In genomic region chr15:75659141-75659771, GRCh38 we compare ENCODE assay signal across 26 cellular contexts. TPM values are rescaled to one million over a fixed set of nuclear protein-coding genes. Genes with fewer than 3 reads are reported as not detected.
A peak's percentile ranks its signal among the peaks of the same experiment; 100 is the strongest.
DNase-seq lines count a peak whose midpoint lies in the region; ATAC-seq and TF ChIP-seq lines count a peak whose summit lies in the region.
"Had no signal": no experiment of that assay in that cellular context is flagged by ENCODE, and none has a peak within 500 bp of the region (broad histone marks: within the 10 kb centered on the region; RNA-seq: fewer than 3 reads in every experiment).

No MANE protein-coding gene starts in this region.

- H3K9me3 ChIP-seq in SK-N-SH (no peaks in the 10 kb centered on the region), esophagus (ENCODE audit: control insufficient read depth in 2 of 2, insufficient read depth in 1 of 2, low read depth in 1 of 2, low read length in 1 of 2) (no peaks in the 10 kb centered on the region), psoas muscle (no peaks in the 10 kb centered on the region), transverse colon (no peaks in the 10 kb centered on the region)
- H3K9me3 ChIP-seq: Caco-2, neutrophil had no signal

- no peak overlapping the region for H2AFZ ChIP-seq in SK-N-SH (ENCODE audit: low read depth)

- intact Hi-C loops in psoas muscle (cut with DNase I) (no loop called here), transverse colon (cut with DNase I; ENCODE audit: low total_unique reads) (no loop called here)

- H3K27ac ChIP-seq in SK-N-SH (ENCODE audit: low read depth in 2 of 2, low read length in 1 of 2) (peak overlapping the region; percentile 77 to 96; a peak in 3 of 4 replicates), esophagus (ENCODE audit: low read depth in 2 of 2, low read length in 1 of 2) (peak overlapping the region; percentile 81 to 98), psoas muscle (no peak overlapping the region), transverse colon (peak overlapping the region; percentile 71 to 87 (median 81))
- H3K27ac ChIP-seq: 22Rv1, foreskin keratinocyte, neutrophil, WERI-Rb-1 had no signal

- no peak for ATAC-seq in SK-N-SH treated with all-trans-retinoic acid at 6 μM for 48 hours
- ATAC-seq in psoas muscle: no peak
- ATAC-seq in effector memory CD8-positive, alpha-beta T cell (replicated peaks): no peak
- ATAC-seq: foreskin keratinocyte; left colon; stimulated activated memory B cell treated with anti-CD40 and anti-IgM and Interleukin-4, amounts not matched to agents 10 μg/mL and 1 μg/mL and 100 μg/mL, for 72 hours had no signal

- TF ChIP-seq POLR2A in transverse colon (IDR thresholded peaks at IDR 0.05): no peak

- no peak overlapping the region for H3K4me3 ChIP-seq in SK-N-SH (ENCODE audit: low read depth in 2 of 2, low read length in 1 of 2)
- no peak overlapping the region for H3K4me3 ChIP-seq in esophagus (ENCODE audit: low read depth in 1 of 2, low read length in 2 of 2)
- no peak overlapping the region for H3K4me3 ChIP-seq in psoas muscle
- no peak overlapping the region for H3K4me3 ChIP-seq in transverse colon

- H3K9me3 Mint-ChIP-seq in effector memory CD8-positive, alpha-beta T cell: no peaks in the 10 kb centered on the region
- H3K9me3 Mint-ChIP-seq: stimulated activated memory B cell treated with anti-CD40 and anti-IgM and Interleukin-4, amounts not matched to agents 10 μg/mL and 1 μg/mL and 100 μg/mL, for 72 hours; T-helper 1 cell treated with Interleukin-12 subunit alpha and Interleukin-12 subunit beta and Interleukin-4 antibody, amounts not matched to agents 30 μg/mL and 1 μg/mL, for 36 hours had no signal

- H3F3A ChIP-seq in SK-N-SH (replicated peaks; ENCODE audit: insufficient read depth): peaks cover 19% of the 10 kb centered on the region

- H3K4me2 ChIP-seq in SK-N-SH: no peak overlapping the region

- DNase-seq in SK-N-SH (no peak), psoas muscle (peak; percentile 23 to 54), transverse colon (no peak), HCEC 1CT (no peak), NCI-H748 (lab: John Stamatoyannopoulos, UW; ENCODE audit: unreplicated experiment) (no peak)
- no peak for DNase-seq in effector memory CD8-positive, alpha-beta T cell
- DNase-seq: activated CD4-positive, alpha-beta T cell treated with anti-CD3 and anti-CD28 coated beads, Interleukin-2, amount 50 U/mL, for 4 hours; activated naive CD4-positive, alpha-beta T cell treated with Interleukin-2 at 50 U/mL for 16 hours; Caco-2; cerebellar nuclear complex; EL; foreskin keratinocyte; GOT3; left colon; NCI-H2107; NCI-H524 treated with DMSO at 0.1 percent for 48 hours; retina; SHP77 treated with DMSO at 0.1 percent for 48 hours; WERI-Rb-1 had no signal

- no peak for TF ChIP-seq CTCF in SK-N-SH (IDR thresholded peaks at IDR 0.05)
- no peak for TF ChIP-seq CTCF in psoas muscle (IDR thresholded peaks at IDR 0.05)
- no peak for TF ChIP-seq CTCF in transverse colon (IDR thresholded peaks at IDR 0.05)

- H3K4me1 ChIP-seq in SK-N-SH (ENCODE audit: control insufficient read depth in 1 of 2, insufficient read depth in 2 of 2, low read depth in 1 of 2, low read length in 1 of 2) (peaks cover 16 to 34% of the 10 kb centered on the region in 2 experiments; a peak in 3 of 4 replicates), esophagus (ENCODE audit: control insufficient read depth in 2 of 2, insufficient read depth in 2 of 2, low read length in 1 of 2) (peaks cover 7 to 48% of the 10 kb centered on the region in 2 donors), psoas muscle (no peaks in the 10 kb centered on the region), transverse colon (peaks cover 17 to 58% (median 35%) of the 10 kb centered on the region in 4 donors)

- H3K36me3 ChIP-seq in SK-N-SH (replicated peaks in 1 of 2; ENCODE audit: control insufficient read depth in 1 of 2, insufficient read depth in 2 of 2, low read length in 1 of 2): peaks cover 0 to 13% of the 10 kb centered on the region in 2 experiments
- peaks cover 10 to 26% of the 10 kb centered on the region in 2 donors for H3K36me3 ChIP-seq in esophagus (ENCODE audit: control insufficient read depth in 2 of 2, insufficient read depth in 2 of 2, low read length in 1 of 2)
- peaks cover 0 to 13% of the 10 kb centered on the region in 2 donors for H3K36me3 ChIP-seq in psoas muscle (ENCODE audit: insufficient read depth in 1 of 2, low read depth in 1 of 2)
- peaks cover 0 to 4% (median 0%) of the 10 kb centered on the region in 4 donors for H3K36me3 ChIP-seq in transverse colon
- H3K36me3 ChIP-seq: neutrophil, WERI-Rb-1 had no signal

- in situ Hi-C loops in transverse colon (cut with MboI; ENCODE audit: low pct_ligation_motif_present in 1 of 4, low pct_unique_long_range_greater_than_20kb in 1 of 4, low sequenced_read_pairs in 3 of 4): no loop called here

- no peaks in the 10 kb centered on the region for H3K9me2 ChIP-seq in SK-N-SH

- no peak for TF ChIP-seq RAD21 in SK-N-SH (IDR thresholded peaks at IDR 0.05; ENCODE audit: low read length)

- POLR2A ChIA-PET in SK-N-SH (lab: Yijun Ruan, JAX): interaction anchor here (1.9 kb wide), 1 partner anchor 19 kb away, joined by 6 read pairs; the partner anchor contains the start of gene IMP3

- H3K4me1 Mint-ChIP-seq in effector memory CD8-positive, alpha-beta T cell (ENCODE audit: low read depth in 2 of 2): peaks cover 0 to 2% of the 10 kb centered on the region in 2 donors
- H3K4me1 Mint-ChIP-seq: B cell; stimulated activated memory B cell treated with anti-CD40 and anti-IgM and Interleukin-4, amounts not matched to agents 10 μg/mL and 1 μg/mL and 100 μg/mL, for 72 hours had no signal

- no peak overlapping the region for H3K9ac ChIP-seq in SK-N-SH

- H4K20me1 ChIP-seq in SK-N-SH (ENCODE audit: insufficient read depth): peaks cover 23% of the 10 kb centered on the region

- no peak for TF ChIP-seq EP300 in SK-N-SH (IDR thresholded peaks at IDR 0.05; ENCODE audit: borderline replicate concordance in 1 of 2, low read depth in 1 of 2, low read length in 1 of 2)
- no peak for TF ChIP-seq EP300 in transverse colon (IDR thresholded peaks at IDR 0.05; ENCODE audit: low read depth)

- H3K27me3 ChIP-seq in SK-N-SH (ENCODE audit: insufficient read depth): no peaks in the 10 kb centered on the region
- H3K27me3 ChIP-seq in esophagus (ENCODE audit: control insufficient read depth in 1 of 2, insufficient read depth in 2 of 2, low read length in 2 of 2): no peaks in the 10 kb centered on the region
- no peaks in the 10 kb centered on the region for H3K27me3 ChIP-seq in psoas muscle (ENCODE audit: insufficient read depth in 3 of 3, low read length in 2 of 3)
- H3K27me3 ChIP-seq in transverse colon: no peaks in the 10 kb centered on the region
- H3K27me3 ChIP-seq: foreskin keratinocyte had no signal

- H3K79me2 ChIP-seq in SK-N-SH (ENCODE audit: insufficient read depth): peaks cover 41% of the 10 kb centered on the region

- no peaks in the 10 kb centered on the region for H3K27me3 Mint-ChIP-seq in effector memory CD8-positive, alpha-beta T cell
- H3K27me3 Mint-ChIP-seq: stimulated activated memory B cell treated with anti-CD40 and anti-IgM and Interleukin-4, amounts not matched to agents 10 μg/mL and 1 μg/mL and 100 μg/mL, for 72 hours had no signal

- 92% methylated on average over 8 of the region's 9 CpGs for WGBS in SK-N-SH (ENCODE audit: low lambda C conversion rate)
- WGBS in esophagus, 2 donors: 67 to 70% methylated on average over 9 of the region's 9 CpGs
- 56 to 69% (median 58%) methylated on average over 9 of the region's 9 CpGs for WGBS in psoas muscle, 3 donors
- 33 to 81% methylated on average over 1 to 9 of the region's 9 CpGs for WGBS in transverse colon (ENCODE audit: low coverage in 1 of 2), 2 donors

- H3K27ac Mint-ChIP-seq in effector memory CD8-positive, alpha-beta T cell: no peak overlapping the region
- H3K27ac Mint-ChIP-seq: B cell; stimulated activated memory B cell treated with anti-CD40 and anti-IgM and Interleukin-4, amounts not matched to agents 10 μg/mL and 1 μg/mL and 100 μg/mL, for 72 hours; T-helper 1 cell treated with Interleukin-12 subunit alpha and Interleukin-12 subunit beta and Interleukin-4 antibody, amounts not matched to agents 30 μg/mL and 1 μg/mL, for 36 hours had no signal

- no peaks in the 10 kb centered on the region for H3K36me3 Mint-ChIP-seq in effector memory CD8-positive, alpha-beta T cell (ENCODE audit: insufficient read depth)
- H3K36me3 Mint-ChIP-seq: stimulated activated memory B cell treated with anti-CD40 and anti-IgM and Interleukin-4, amounts not matched to agents 10 μg/mL and 1 μg/mL and 100 μg/mL, for 72 hours had no signal

- no peak overlapping the region for H3K4me3 Mint-ChIP-seq in effector memory CD8-positive, alpha-beta T cell
- H3K4me3 Mint-ChIP-seq: B cell; stimulated activated memory B cell treated with anti-CD40 and anti-IgM and Interleukin-4, amounts not matched to agents 10 μg/mL and 1 μg/mL and 100 μg/mL, for 72 hours; T-helper 1 cell treated with Interleukin-12 subunit alpha and Interleukin-12 subunit beta and Interleukin-4 antibody, amounts not matched to agents 30 μg/mL and 1 μg/mL, for 36 hours had no signal

- CTCF ChIA-PET in SK-N-SH (lab: Yijun Ruan, JAX): interaction anchor here (0.8 to 3.2 kb wide), 2 partner anchors 12 to 27 kb away, joined by 3 to 22 read pairs; partner anchors contain the start of gene SNX33

RNA-seq across cellular contexts. Expression of gene SNX33, which starts 11.5 kb away (rescaled TPM):
- 7.7 and 8.5 TPM in 2 replicates for polyA plus RNA-seq in SK-N-SH (2012; rRNA removed)
- 3.4 and 5.6 TPM in 2 replicates for polyA plus RNA-seq in SK-N-SH (2012; cell fraction: cytosol; rRNA removed)
- 17.6 and 23.7 TPM in 2 replicates for polyA plus RNA-seq in SK-N-SH (2012; cell fraction: nucleus; rRNA removed)
- polyA plus RNA-seq in esophagus: 10 to 100 TPM; 24.0 to 43.4 TPM
- 1 to 10 TPM; 3.5 to 8.0 (median 3.9) TPM for total RNA-seq in psoas muscle
- polyA plus RNA-seq in psoas muscle: 1 to 10 TPM; 3.7 to 4.4 (median 3.8) TPM
- total RNA-seq in transverse colon: 10 to 100 TPM; 26.5 to 52.0 (median 36.5) TPM

RNA-seq across cellular contexts. Expression of gene IMP3, which starts 19.2 kb away (rescaled TPM):
- polyA plus RNA-seq in SK-N-SH (2012; rRNA removed) (56.1 and 56.2 TPM in 2 replicates), esophagus (10 to 100 TPM; 59.4 to 91.1 TPM), psoas muscle (10 to 100 TPM; 45.0 to 95.9 (median 87.3) TPM)
- 56.4 and 60.8 TPM in 2 replicates for polyA plus RNA-seq in SK-N-SH (2012; cell fraction: cytosol; rRNA removed)
- polyA plus RNA-seq in SK-N-SH (2012; cell fraction: nucleus; rRNA removed): 37.9 and 42.6 TPM in 2 replicates
- total RNA-seq in psoas muscle (10 to 100 TPM; 41.6 to 51.0 (median 43.8) TPM), transverse colon (100 to 1,000 TPM in 2 of 4 donors, 10 to 100 TPM in 2; 37.2 to 131 (median 108) TPM)

RNA-seq across cellular contexts. Expression of gene SNUPN, which starts 33.7 kb away (rescaled TPM):
- polyA plus RNA-seq in SK-N-SH (2012; rRNA removed): 31.7 and 36.4 TPM in 2 replicates
- 35.0 and 35.8 TPM in 2 replicates for polyA plus RNA-seq in SK-N-SH (2012; cell fraction: cytosol; rRNA removed)
- polyA plus RNA-seq in SK-N-SH (2012; cell fraction: nucleus; rRNA removed): 19.0 and 26.1 TPM in 2 replicates
- polyA plus RNA-seq in esophagus: 10 to 100 TPM in 1 of 2 donors, 1 to 10 TPM in 1; 9.6 to 11.1 TPM
- total RNA-seq in psoas muscle: 10 to 100 TPM; 17.1 to 21.9 (median 19.0) TPM
- polyA plus RNA-seq in psoas muscle: 10 to 100 TPM; 29.5 to 40.9 (median 31.5) TPM
- total RNA-seq in transverse colon: 10 to 100 TPM in 3 of 4 donors, 1 to 10 TPM in 1; 9.4 to 29.5 (median 23.2) TPM

RNA-seq across cellular contexts. Expression of gene CSPG4, which starts 53.4 kb away (rescaled TPM):
- polyA plus RNA-seq in SK-N-SH (2012; rRNA removed) (0.28 and 0.35 TPM in 2 replicates), esophagus (1 to 10 TPM; 3.0 to 4.0 TPM), psoas muscle (10 to 100 TPM in 2 of 3 donors, 1 to 10 TPM in 1; 8.1 to 15.9 (median 10.6) TPM)
- polyA plus RNA-seq in SK-N-SH (2012; cell fraction: cytosol; rRNA removed): 0.08 and 0.17 TPM in 2 replicates
- 0.70 TPM in 2 replicates for polyA plus RNA-seq in SK-N-SH (2012; cell fraction: nucleus; rRNA removed)
- total RNA-seq in psoas muscle (10 to 100 TPM; 15.8 to 49.5 (median 34.0) TPM), transverse colon (10 to 100 TPM; 11.2 to 60.9 (median 31.3) TPM)

Comparison
In these comparisons a context has a peak if more than half of its experiments do, and no peak if none do; other contexts are left out.
1. DNase-seq: peak in psoas muscle (2 of 2); none in SK-N-SH (single experiment), transverse colon (single experiment), effector memory CD8-positive, alpha-beta T cell (0 of 3), HCEC 1CT (single experiment) and NCI-H748 (single experiment).